20 cellular contexts compared by ENCODE assay signal in genomic region chr10:74882427-74882826, GRCh38.
"Had no signal": no experiment of that assay in that cellular context is flagged by ENCODE, and none has a peak within 500 bp of the region (broad histone marks: within the 10 kb centered on the region; RNA-seq: fewer than 3 reads in every experiment).

No MANE protein-coding gene starts in this region.

- ATAC-seq: left ventricle myocardium superior; natural killer cell treated with Interleukin-12 subunit alpha and Interleukin-12 subunit beta and Interleukin-15 and Interleukin-18, amount 100 ng/mL, for 72 hours had no signal

- H3K4me1 ChIP-seq: ascending aorta, uterus had no signal

- DNase-seq: activated CD4-positive, alpha-beta T cell treated with anti-CD3 and anti-CD28 coated beads, Interleukin-2, amount 10 ng/mL, durations not matched to agents 7 days and 5 days; activated CD4-positive, CD25-positive, alpha-beta regulatory T cell; activated naive CD4-positive, alpha-beta T cell treated with Interleukin-2 at 50 U/mL for 16 hours; caudate nucleus; effector CD4-positive, alpha-beta T cell; hippocampal formation; left ventricle myocardium superior; mesendoderm; occipital lobe; small intestine; stimulated activated CD4-positive, alpha-beta T cell treated with anti-CD3 and anti-CD28 coated beads, Interleukin-4, amount 100 ng/mL, for 4 hours; stimulated activated CD8-positive, alpha-beta memory T cell treated with anti-CD3 and anti-CD28 coated beads, Interleukin-4, amount 100 ng/mL, for 48 hours; stimulated activated naive CD4-positive, alpha-beta T cell treated with Interleukin-2 at 50 U/mL for 16 hours; substantia nigra; uterus had no signal

- H3K9me3 ChIP-seq: ascending aorta, right atrium auricular region, tibial nerve, uterus had no signal

- H3K27me3 ChIP-seq: ascending aorta, right atrium auricular region, tibial nerve, uterus had no signal

- H3K36me3 ChIP-seq: ascending aorta, right atrium auricular region, tibial nerve, uterus had no signal

- FAIRE-seq: small intestine had no signal

- H3K4me3 ChIP-seq: ascending aorta, coronary artery, right atrium auricular region, tibial nerve, uterus had no signal

- H3K27ac ChIP-seq: ascending aorta, coronary artery, right atrium auricular region, tibial nerve, uterus had no signal
